ENCODE assay signal across 1 cellular context in genomic region chr11:129853508-129854228, GRCh38.
A peak's percentile ranks its signal among the peaks of the same experiment; 100 is the strongest.
TF ChIP-seq lines count a peak whose summit lies in the region.

No MANE protein-coding gene starts in this region.

TF ChIP-seq in HepG2, 621 proteins besides CTCF, POLR2A, EP300 and RAD21 (continued from another document and continues in another):
- TF ChIP-seq AHDC1 (CRISPR knock-in tag; IDR thresholded peaks at IDR 0.05; ENCODE audit: borderline replicate concordance): peak; percentile 85; the same call in 1 of the 2 replicates
- no peak for TF ChIP-seq ZNF512 (CRISPR knock-in tag; IDR thresholded peaks at IDR 0.05)
- no peak for TF ChIP-seq KLF9 (CRISPR knock-in tag; IDR thresholded peaks at IDR 0.05; ENCODE audit: low read depth)
- TF ChIP-seq ZZZ3 (CRISPR knock-in tag; IDR thresholded peaks at IDR 0.05; ENCODE audit: borderline replicate concordance): no peak
- peak; percentile 50; the same call in 1 of the 2 replicates for TF ChIP-seq SOX13 (IDR thresholded peaks at IDR 0.05)
- TF ChIP-seq SOX13 (CRISPR knock-in tag; conservative IDR thresholded peaks at IDR 0.05 in 1 of 2, IDR thresholded peaks at IDR 0.05 in 1 of 2): peak in 1 of 2 experiments; percentile 80; a peak in 2 of 4 replicates
- TF ChIP-seq, protein P1, sequence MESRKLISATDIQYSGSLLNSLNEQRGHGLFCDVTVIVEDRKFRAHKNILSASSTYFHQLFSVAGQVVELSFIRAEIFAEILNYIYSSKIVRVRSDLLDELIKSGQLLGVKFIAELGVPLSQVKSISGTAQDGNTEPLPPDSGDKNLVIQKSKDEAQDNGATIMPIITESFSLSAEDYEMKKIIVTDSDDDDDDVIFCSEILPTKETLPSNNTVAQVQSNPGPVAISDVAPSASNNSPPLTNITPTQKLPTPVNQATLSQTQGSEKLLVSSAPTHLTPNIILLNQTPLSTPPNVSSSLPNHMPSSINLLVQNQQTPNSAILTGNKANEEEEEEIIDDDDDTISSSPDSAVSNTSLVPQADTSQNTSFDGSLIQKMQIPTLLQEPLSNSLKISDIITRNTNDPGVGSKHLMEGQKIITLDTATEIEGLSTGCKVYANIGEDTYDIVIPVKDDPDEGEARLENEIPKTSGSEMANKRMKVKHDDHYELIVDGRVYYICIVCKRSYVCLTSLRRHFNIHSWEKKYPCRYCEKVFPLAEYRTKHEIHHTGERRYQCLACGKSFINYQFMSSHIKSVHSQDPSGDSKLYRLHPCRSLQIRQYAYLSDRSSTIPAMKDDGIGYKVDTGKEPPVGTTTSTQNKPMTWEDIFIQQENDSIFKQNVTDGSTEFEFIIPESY (CRISPR knock-in tag; IDR thresholded peaks at IDR 0.05): peak; percentile 65
- no peak for TF ChIP-seq MTERF4 (CRISPR knock-in tag; IDR thresholded peaks at IDR 0.05)
- TF ChIP-seq ZNF772 (CRISPR knock-in tag; IDR thresholded peaks at IDR 0.05): no peak
- TF ChIP-seq ELF1 (CRISPR knock-in tag; IDR thresholded peaks at IDR 0.05): peak; percentile 58; the same call in 1 of the 2 replicates
- TF ChIP-seq ATF7-NPFF (CRISPR knock-in tag; IDR thresholded peaks at IDR 0.05; ENCODE audit: low read depth): no peak
- no peak for TF ChIP-seq U2AF1 (optimal IDR thresholded peaks at IDR 0.05; ENCODE audit: low read depth, low read length)
- peak; percentile 70; the same call in 1 of the 2 replicates for TF ChIP-seq HDAC1 (CRISPR knock-in tag; IDR thresholded peaks at IDR 0.05)
- peak; percentile 68 for TF ChIP-seq GATAD1 (CRISPR knock-in tag; IDR thresholded peaks at IDR 0.05)
- no peak for TF ChIP-seq CENPBD1 (CRISPR knock-in tag; IDR thresholded peaks at IDR 0.05; ENCODE audit: borderline replicate concordance, low read depth)
- TF ChIP-seq, protein P2, sequence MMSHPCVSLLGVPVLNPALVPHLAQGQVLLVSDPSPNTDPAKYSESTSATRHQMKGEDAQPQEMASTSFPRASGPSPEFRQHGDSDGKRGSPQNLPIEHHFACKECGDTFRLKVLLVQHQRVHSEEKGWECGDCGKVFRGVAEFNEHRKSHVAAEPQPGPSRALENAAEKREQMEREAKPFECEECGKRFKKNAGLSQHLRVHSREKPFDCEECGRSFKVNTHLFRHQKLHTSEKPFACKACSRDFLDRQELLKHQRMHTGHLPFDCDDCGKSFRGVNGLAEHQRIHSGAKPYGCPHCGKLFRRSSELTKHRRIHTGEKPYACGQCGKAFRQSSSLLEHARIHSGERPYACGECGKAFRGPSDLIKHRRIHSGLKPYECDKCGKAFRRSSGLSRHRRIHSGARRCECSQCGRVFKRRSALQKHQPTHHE (CRISPR knock-in tag; IDR thresholded peaks at IDR 0.05; ENCODE audit: borderline replicate concordance): no peak
- peak; percentile 95 for TF ChIP-seq ETV5 (CRISPR knock-in tag; IDR thresholded peaks at IDR 0.05; ENCODE audit: borderline replicate concordance)
- no peak for TF ChIP-seq TAF15 (IDR thresholded peaks at IDR 0.05; ENCODE audit: low read depth, low read length, poor library complexity, severe bottlenecking)
- TF ChIP-seq ZNF350 (CRISPR knock-in tag; IDR thresholded peaks at IDR 0.05; ENCODE audit: borderline replicate concordance, low read depth): 0 out of 2 replicates have a peak, but pooled peaks have one; percentile 67
- no peak; the same call in 1 of the 2 replicates for TF ChIP-seq SSRP1 (CRISPR knock-in tag; IDR thresholded peaks at IDR 0.05)
- no peak for TF ChIP-seq ZNF24 (IDR thresholded peaks at IDR 0.05)
- TF ChIP-seq ZNF407 (CRISPR knock-in tag; IDR thresholded peaks at IDR 0.05; ENCODE audit: not compliant biosample characterization): no peak
- no peak for TF ChIP-seq NFIB (CRISPR knock-in tag; IDR thresholded peaks at IDR 0.05; ENCODE audit: borderline replicate concordance)
- no peak for TF ChIP-seq E2F2 (CRISPR knock-in tag; IDR thresholded peaks at IDR 0.05; ENCODE audit: borderline replicate concordance)
- TF ChIP-seq ZFAT (CRISPR knock-in tag; conservative IDR thresholded peaks at IDR 0.05): peak; percentile 98
- TF ChIP-seq FOXC1 (CRISPR knock-in tag; IDR thresholded peaks at IDR 0.05; ENCODE audit: borderline replicate concordance): 0 out of 2 replicates have a peak, but pooled peaks have one; percentile 22
- TF ChIP-seq MNT (IDR thresholded peaks at IDR 0.05): no peak
- peak; percentile 71 for TF ChIP-seq KDM6A (CRISPR knock-in tag; IDR thresholded peaks at IDR 0.05; ENCODE audit: low read depth)
